10 cellular contexts compared by ENCODE assay signal in genomic region chr22:41557401-41558240, GRCh38. TPM values are rescaled to one million over a fixed set of nuclear protein-coding genes. Genes with fewer than 3 reads are reported as not detected.
DNase-seq lines count a peak whose midpoint lies in the region; ATAC-seq and TF ChIP-seq lines count a peak whose summit lies in the region.
"Had no signal": no experiment of that assay in that cellular context is flagged by ENCODE, and none has a peak within 500 bp of the region (broad histone marks: within the 10 kb centered on the region; RNA-seq: fewer than 3 reads in every experiment).

No MANE protein-coding gene starts in this region.

- H3K27me3 ChIP-seq in testis, result no peaks in the 10 kb centered on the region
- no peaks in the 10 kb centered on the region for H3K27me3 ChIP-seq in BE2C

- H3K27me3 Mint-ChIP-seq in activated T-cell treated with anti-CD3 and anti-CD28 coated beads, Interleukin-2, amount 50 U/mL, for 72 hours (ENCODE audit: low read depth), result peaks cover 40% of the 10 kb centered on the region

- H3K9me3 Mint-ChIP-seq in activated T-cell treated with anti-CD3 and anti-CD28 coated beads, Interleukin-2, amount 50 U/mL, for 72 hours, result no peaks in the 10 kb centered on the region
- H3K9me3 Mint-ChIP-seq: T-helper 1 cell treated with Interleukin-12 subunit alpha and Interleukin-12 subunit beta and Interleukin-4 antibody, amounts not matched to agents 30 μg/mL and 1 μg/mL, for 36 hours had no signal

- no peak for TF ChIP-seq CTCF in testis (IDR thresholded peaks at IDR 0.05)
- TF ChIP-seq CTCF in BE2C (IDR thresholded peaks at IDR 0.05; ENCODE audit: low read depth, low read length), result no peak

- DNase-seq in activated T-cell treated with anti-CD3 and anti-CD28 coated beads, Interleukin-2, amount 50 U/mL, for 72 hours, result peak; percentile 21
- DNase-seq in activated T-cell treated with anti-CD3 and anti-CD28 coated beads for 4 hours, result no peak
- DNase-seq in anterior cingulate cortex (lab: John Stamatoyannopoulos, UW), result peak in 54 of 58 donors; percentile 18 to 84 (median 60)
- DNase-seq in iris pigment epithelial cell (ENCODE audit: low read depth), result peak; percentile 72
- peak; percentile 90 for DNase-seq in testis
- no peak for DNase-seq in BE2C
- no peak for DNase-seq in activated CD4-positive, alpha-beta T cell treated with anti-CD3 and anti-CD28 coated beads for 1 hour
- DNase-seq in LoVo (ENCODE audit: low spot score), result no peak

- intact Hi-C loops in testis (cut with DNase I; ENCODE audit: low total_unique reads), result no loop called here

- no peaks in the 10 kb centered on the region for H3K36me3 Mint-ChIP-seq in activated T-cell treated with anti-CD3 and anti-CD28 coated beads, Interleukin-2, amount 50 U/mL, for 72 hours (ENCODE audit: insufficient read depth in 2 of 2)

- no peak overlapping the region for H3K27ac Mint-ChIP-seq in activated T-cell treated with anti-CD3 and anti-CD28 coated beads, Interleukin-2, amount 50 U/mL, for 72 hours
- H3K27ac Mint-ChIP-seq: T-helper 1 cell treated with Interleukin-12 subunit alpha and Interleukin-12 subunit beta and Interleukin-4 antibody, amounts not matched to agents 30 μg/mL and 1 μg/mL, for 36 hours had no signal

- H3K4me3 ChIP-seq in testis, result no peak overlapping the region
- no peak overlapping the region for H3K4me3 ChIP-seq in BE2C (ENCODE audit: low read depth, low read length)

- H3K4me3 Mint-ChIP-seq in activated T-cell treated with anti-CD3 and anti-CD28 coated beads, Interleukin-2, amount 50 U/mL, for 72 hours, result peak overlapping the region in 1 of 2 donors; percentile 34
- H3K4me3 Mint-ChIP-seq: T-helper 1 cell treated with Interleukin-12 subunit alpha and Interleukin-12 subunit beta and Interleukin-4 antibody, amounts not matched to agents 30 μg/mL and 1 μg/mL, for 36 hours had no signal

- no peaks in the 10 kb centered on the region for H3K4me1 Mint-ChIP-seq in activated T-cell treated with anti-CD3 and anti-CD28 coated beads, Interleukin-2, amount 50 U/mL, for 72 hours (ENCODE audit: low read depth)

- 47 to 57% methylated on average over 18 to 19 of the region's 19 CpGs for WGBS in testis, 2 donors

- TF ChIP-seq POLR2A in testis (IDR thresholded peaks at IDR 0.05), result no peak

- peak; percentile 78 to 82 for ATAC-seq in activated T-cell treated with anti-CD3 and anti-CD28 coated beads, Interleukin-2, amount 50 U/mL, for 72 hours (replicated peaks in 1 of 2)

- H3K27ac ChIP-seq in testis, result peak overlapping the region in 1 of 2 donors; percentile 72

- peaks cover 40% of the 10 kb centered on the region for H3K4me1 ChIP-seq in testis
- peaks cover 24% of the 10 kb centered on the region for H3K4me1 ChIP-seq in BE2C

- H3K9me3 ChIP-seq in testis, result no peaks in the 10 kb centered on the region
- no peaks in the 10 kb centered on the region for H3K9me3 ChIP-seq in BE2C

- H3K36me3 ChIP-seq in testis (ENCODE audit: low read depth, missing control alignments) (no peaks in the 10 kb centered on the region), BE2C (no peaks in the 10 kb centered on the region)

RNA-seq across cellular contexts. Expression of gene CSDC2, which starts 3.2 kb away (rescaled TPM):
- total RNA-seq in activated T-cell treated with anti-CD3 and anti-CD28 coated beads, Interleukin-2, amount 50 U/mL, for 72 hours, result not detected
- total RNA-seq in testis, result 10 to 100 TPM; 76.5 to 87.0 TPM
- 50.1 TPM for polyA plus RNA-seq in testis (ENCODE audit: insufficient read depth, low read depth, low replicate concordance)
- polyA plus RNA-seq in BE2C (2012; ENCODE audit: insufficient read depth, insufficient read length, low read depth), result 1.3 TPM
- total RNA-seq: mononuclear cell had no signal

RNA-seq across cellular contexts. Expression of gene POLR3H, which starts 13.4 kb away (rescaled TPM):
- total RNA-seq in activated T-cell treated with anti-CD3 and anti-CD28 coated beads, Interleukin-2, amount 50 U/mL, for 72 hours, result 10 to 100 TPM; 11.6 to 15.6 TPM
- total RNA-seq in testis, result 10 to 100 TPM; 23.3 to 24.6 TPM
- 38.9 TPM for polyA plus RNA-seq in testis (ENCODE audit: insufficient read depth, low read depth, low replicate concordance)
- 135 TPM for polyA plus RNA-seq in BE2C (2012; ENCODE audit: insufficient read depth, insufficient read length, low read depth)

RNA-seq across cellular contexts. Expression of gene PMM1, which starts 32.0 kb away (rescaled TPM):
- total RNA-seq in activated T-cell treated with anti-CD3 and anti-CD28 coated beads, Interleukin-2, amount 50 U/mL, for 72 hours, result 10 to 100 TPM; 84.3 to 86.2 TPM
- 10 to 100 TPM; 44.4 to 45.7 TPM for total RNA-seq in testis
- polyA plus RNA-seq in testis (ENCODE audit: insufficient read depth, low read depth, low replicate concordance), result 82.2 TPM
- polyA plus RNA-seq in BE2C (2012; ENCODE audit: insufficient read depth, insufficient read length, low read depth), result 22.3 TPM

Comparison
In these comparisons a context has a peak if more than half of its experiments do, and no peak if none do; other contexts are left out.
1. DNase-seq: peak in activated T-cell treated with anti-CD3 and anti-CD28 coated beads, Interleukin-2, amount 50 U/mL, for 72 hours (2 of 2), anterior cingulate cortex (54 of 58), iris pigment epithelial cell (single experiment) and testis (single experiment); none in activated T-cell treated with anti-CD3 and anti-CD28 coated beads for 4 hours (single experiment), BE2C (single experiment), activated CD4-positive, alpha-beta T cell treated with anti-CD3 and anti-CD28 coated beads for 1 hour (single experiment) and LoVo (single experiment).
2. RNA of gene CSDC2, which starts 3.2 kb away (total RNA-seq): 76.5 to 87.0 TPM in testis; not detected in activated T-cell treated with anti-CD3 and anti-CD28 coated beads, Interleukin-2, amount 50 U/mL, for 72 hours; every median in the first group is over 10 times any median in the second.